ENCODE assay signal across 1 cellular context in genomic region chr17:27993723-27994310, GRCh38.
TF ChIP-seq lines count a peak whose summit lies in the region.

No MANE protein-coding gene starts in this region.

TF ChIP-seq in K562, 482 proteins besides CTCF, POLR2A, EP300 and RAD21 (continued from another document):
- TF ChIP-seq ZNF282 (CRISPR knock-in tag; IDR thresholded peaks at IDR 0.05) = no peak
- TF ChIP-seq PKNOX1 (IDR thresholded peaks at IDR 0.05) = peak; percentile 86
- no peak for TF ChIP-seq RUNX1 (IDR thresholded peaks at IDR 0.05; ENCODE audit: low read depth)
- peak; percentile 57 for TF ChIP-seq L3MBTL2 (IDR thresholded peaks at IDR 0.05)
- TF ChIP-seq MEIS2 (IDR thresholded peaks at IDR 0.05; ENCODE audit: partially characterized antibody) = peak; percentile 89
- TF ChIP-seq ZNF766 (CRISPR knock-in tag; conservative IDR thresholded peaks at IDR 0.05) = peak; percentile 49; the same call in 1 of the 2 replicates
- TF ChIP-seq USF2 (CRISPR knock-in tag; IDR thresholded peaks at IDR 0.05) = peak; percentile 15; the same call in 1 of the 2 replicates
- no peak for TF ChIP-seq ETV5 (CRISPR knock-in tag; IDR thresholded peaks at IDR 0.05; ENCODE audit: low read depth)
- TF ChIP-seq MGA (IDR thresholded peaks at IDR 0.05) = peak; percentile 45; the same call in 1 of the 2 replicates
- no peak for TF ChIP-seq TRIM25 (IDR thresholded peaks at IDR 0.05; ENCODE audit: borderline replicate concordance)
- no peak for TF ChIP-seq MAFK (IDR thresholded peaks at IDR 0.05; ENCODE audit: low read length)
